In genomic region chr12:27524489-27524835, GRCh38 we compare ENCODE assay signal across 8 cellular contexts. TPM values are rescaled to one million over a fixed set of nuclear protein-coding genes. Genes with fewer than 3 reads are reported as not detected.
DNase-seq lines count a peak whose midpoint lies in the region; ATAC-seq and TF ChIP-seq lines count a peak whose summit lies in the region.

No MANE protein-coding gene starts in this region.

- in situ Hi-C loops in IMR-90 (cut with MboI; ENCODE audit: low sequenced_read_pairs) = no loop called here

- peak overlapping the region; percentile 79 for H3K56ac ChIP-seq in IMR-90 (ENCODE audit: extremely low read depth, insufficient read depth, low read length)

- WGBS in IMR-90 (ENCODE audit: extremely low coverage in 2 of 2, insufficient read length in 1 of 2), 2 experiments = no CpG with 5 or more reads among the region's 8 CpGs

- peak overlapping the region; percentile 98 for H3K4me3 Mint-ChIP-seq in CD8-positive, alpha-beta T cell
- peak overlapping the region; percentile 98 for H3K4me3 Mint-ChIP-seq in neural crest cell

- H3K4me3 ChIP-seq in CD8-positive, alpha-beta T cell (ENCODE audit: low read depth, low read length) = peak overlapping the region; percentile 89
- H3K4me3 ChIP-seq in IMR-90 (ENCODE audit: insufficient read depth, low read depth, low read length) (peak overlapping the region; percentile 84), coronary artery (peak overlapping the region; percentile 92)

- H2BK20ac ChIP-seq in IMR-90 (ENCODE audit: low read depth, low read length) = no peak overlapping the region

- intact Hi-C loops in CD8-positive, alpha-beta T cell (cut with DNase I, micrococcal nuclease) = loop anchor here (2.0 to 10.0 kb wide), 7 partner anchors 186 to 670 kb away; partner anchors contain the start of genes MRPS35 (in 2 of the 2), STK38L (in 2 of the 2), CCDC91 (in 1 of the 2) and FGFR1OP2 (in 1 of the 2)
- intact Hi-C loops in IMR-90 (cut with micrococcal nuclease) = loop anchor here (1.0 to 5.0 kb wide), 4 partner anchors 18 to 182 kb away; no protein-coding TSS in a partner anchor

- H3K9ac ChIP-seq in IMR-90 (ENCODE audit: low read depth, low read length) = peak overlapping the region; percentile 78

- BruUV-seq in IMR-90 (replicated peaks; lab: Mats Ljungman, UMichigan) = TSS peak; percentile 37

- H3K14ac ChIP-seq in IMR-90 (replicated peaks; ENCODE audit: low read depth, low read length) = peak overlapping the region; percentile 96

- peaks cover 7% of the 10 kb centered on the region for H3K36me3 Mint-ChIP-seq in CD8-positive, alpha-beta T cell
- no peaks in the 10 kb centered on the region for H3K36me3 Mint-ChIP-seq in neural crest cell (ENCODE audit: low read depth)

- peak overlapping the region; percentile 62 for H4K5ac ChIP-seq in IMR-90 (ENCODE audit: low read depth, low read length)

- H3K27ac ChIP-seq in CD8-positive, alpha-beta T cell (ENCODE audit: low read depth, low read length) = no peak overlapping the region
- H3K27ac ChIP-seq in IMR-90 (ENCODE audit: insufficient read depth, low read length) = peak overlapping the region; percentile 89
- peak overlapping the region; percentile 90 to 96 for H3K27ac ChIP-seq in coronary artery

- H3K4me1 Mint-ChIP-seq in CD8-positive, alpha-beta T cell (ENCODE audit: low read depth) = peaks cover 24% of the 10 kb centered on the region
- peaks cover 46% of the 10 kb centered on the region for H3K4me1 Mint-ChIP-seq in neural crest cell

- POLR2A ChIA-PET in CD8-positive, alpha-beta T cell (lab: Charles Lee) = interaction anchor here (1.7 kb wide), 1 partner anchor 9 kb away, joined by 6 read pairs; no protein-coding TSS in a partner anchor
- POLR2A ChIA-PET in IMR-90 (lab: Charles Lee; ENCODE audit: unreplicated experiment) = interaction anchor here (0.8 kb wide), 1 partner anchor 17 kb away, joined by 3 read pairs; no protein-coding TSS in a partner anchor

- peak overlapping the region; percentile 89 for H3K4ac ChIP-seq in IMR-90 (ENCODE audit: low read depth, low read length)

- H3K27ac Mint-ChIP-seq in CD8-positive, alpha-beta T cell = no peak overlapping the region
- H3K27ac Mint-ChIP-seq in neural crest cell (ENCODE audit: unreplicated experiment) = peak overlapping the region; percentile 97

- no peaks in the 10 kb centered on the region for H3K27me3 ChIP-seq in CD8-positive, alpha-beta T cell (ENCODE audit: insufficient read depth, low read length)
- no peaks in the 10 kb centered on the region for H3K27me3 ChIP-seq in IMR-90 (ENCODE audit: control insufficient read depth, insufficient read depth, low read length)

- H3K4me1 ChIP-seq in CD8-positive, alpha-beta T cell (ENCODE audit: insufficient read depth, low read length) = peaks cover 14% of the 10 kb centered on the region
- peaks cover 10% of the 10 kb centered on the region for H3K4me1 ChIP-seq in IMR-90 (ENCODE audit: control insufficient read depth, insufficient read depth, low read length)

- no peak for ATAC-seq in CD8-positive, alpha-beta T cell
- ATAC-seq in IMR-90 (ENCODE audit: low read depth) (no peak), GM21390 (IDR thresholded peaks at IDR 0.05; ENCODE audit: unreplicated experiment) (no peak)

- H4K91ac ChIP-seq in IMR-90 (ENCODE audit: insufficient read depth, low read depth, low read length) = peak overlapping the region; percentile 68; the same call in 1 of the 2 replicates

- H4K8ac ChIP-seq in IMR-90 (ENCODE audit: low read depth in 2 of 2, low read length in 2 of 2) = peak overlapping the region; percentile 4 to 82; a peak in 1 of 4 replicates

- DNase-seq in CD8-positive, alpha-beta T cell = no peak
- DNase-seq in IMR-90 (no peak), coronary artery (ENCODE audit: low spot score) (no peak), neural crest cell (ENCODE audit: low read depth, low spot score) (no peak), NCI-H345 (lab: John Stamatoyannopoulos, UW) (no peak), SKM-1 (lab: John Stamatoyannopoulos, UW; ENCODE audit: unreplicated experiment) (no peak), NCI-H526 (lab: John Stamatoyannopoulos, UW) (no peak)

- dilution Hi-C loops in IMR-90 (cut with HindIII; ENCODE audit: low sequenced_read_pairs, unreplicated experiment) = no loop called here

- peak overlapping the region; percentile 96 for H2AFZ ChIP-seq in IMR-90 (replicated peaks; ENCODE audit: low read length, poor library complexity)

- H3K23ac ChIP-seq in IMR-90 (ENCODE audit: low read depth, low read length) = peak overlapping the region; percentile 79

- peaks cover 6% of the 10 kb centered on the region for H3K9me1 ChIP-seq in IMR-90 (ENCODE audit: insufficient read depth, low read length)

- CTCF ChIA-PET in CD8-positive, alpha-beta T cell (lab: Charles Lee) = interaction anchor here (0.6 kb wide), 1 partner anchor 11 kb away, joined by 3 read pairs; no protein-coding TSS in a partner anchor
- CTCF ChIA-PET in IMR-90 (lab: Yijun Ruan, JAX) = interaction anchor here (1.2 to 1.8 kb wide), 2 partner anchors 31 to 90 kb away, joined by 3 to 9 read pairs; no protein-coding TSS in a partner anchor

- TF ChIP-seq CTCF in CD8-positive, alpha-beta T cell (IDR thresholded peaks at IDR 0.05) = no peak
- TF ChIP-seq CTCF in IMR-90 (conservative IDR thresholded peaks at IDR 0.05; ENCODE audit: low read depth, low read length) = no peak
- no peak for TF ChIP-seq CTCF in coronary artery (IDR thresholded peaks at IDR 0.05)
- TF ChIP-seq CTCF in neural crest cell (conservative IDR thresholded peaks at IDR 0.05) = peak; percentile 38

- peak overlapping the region; percentile 97 for H2AK9ac ChIP-seq in IMR-90 (replicated peaks; ENCODE audit: low read depth, low read length, poor library complexity)

- peak overlapping the region; percentile 37; the same call in 1 of the 3 replicates for H2BK15ac ChIP-seq in IMR-90 (ENCODE audit: low read depth, low read length)

- peak overlapping the region; percentile 63 for H3K18ac ChIP-seq in IMR-90 (ENCODE audit: low read depth, low read length)

- H2AK5ac ChIP-seq in IMR-90 (ENCODE audit: low read depth, low read length) = peak overlapping the region; percentile 47; the same call in 1 of the 2 replicates

- H3K9me3 ChIP-seq in CD8-positive, alpha-beta T cell (ENCODE audit: low read length) = no peaks in the 10 kb centered on the region
- H3K9me3 ChIP-seq in IMR-90 (ENCODE audit: control insufficient read depth, insufficient read depth, low read length) = no peaks in the 10 kb centered on the region

- H3K79me1 ChIP-seq in IMR-90 (ENCODE audit: low read depth in 1 of 2, low read length in 2 of 2) = peaks cover 3 to 51% of the 10 kb centered on the region in 2 experiments; a peak in 2 of 4 replicates

- H2BK120ac ChIP-seq in IMR-90 (ENCODE audit: low read depth, low read length) = peak overlapping the region; percentile 70; the same call in 1 of the 2 replicates

- H4K20me1 ChIP-seq in IMR-90 (ENCODE audit: insufficient read depth, low read length) = peaks cover 5% of the 10 kb centered on the region; the same call in 1 of the 2 replicates

- peaks cover 6% of the 10 kb centered on the region for H3K27me3 Mint-ChIP-seq in CD8-positive, alpha-beta T cell (ENCODE audit: low read depth)
- no peaks in the 10 kb centered on the region for H3K27me3 Mint-ChIP-seq in neural crest cell (ENCODE audit: low read depth)

- no peak for TF ChIP-seq POLR2A in IMR-90 (IDR thresholded peaks at IDR 0.05; ENCODE audit: low read depth, low read length)

- no peaks in the 10 kb centered on the region for H3K36me3 ChIP-seq in CD8-positive, alpha-beta T cell (ENCODE audit: insufficient read depth, low read length)
- H3K36me3 ChIP-seq in IMR-90 (ENCODE audit: control insufficient read depth, insufficient read depth, low read length) = no peaks in the 10 kb centered on the region

- peak overlapping the region; percentile 79 for H3K4me2 ChIP-seq in IMR-90 (ENCODE audit: low read depth, low read length)

- H2BK5ac ChIP-seq in IMR-90 (ENCODE audit: low read depth, low read length, poor library complexity, severe bottlenecking) = peak overlapping the region; percentile 90

- TF ChIP-seq RAD21 in IMR-90 (IDR thresholded peaks at IDR 0.05; ENCODE audit: low read length) = no peak

- no peaks in the 10 kb centered on the region for H3K9me3 Mint-ChIP-seq in CD8-positive, alpha-beta T cell
- H3K9me3 Mint-ChIP-seq in neural crest cell = no peaks in the 10 kb centered on the region

TF ChIP-seq in IMR-90, 13 proteins besides CTCF, POLR2A, EP300 and RAD21:
- TF ChIP-seq NFE2L2 (IDR thresholded peaks at IDR 0.05; ENCODE audit: low read depth, low read length) (no peak), BHLHE40 (IDR thresholded peaks at IDR 0.05; ENCODE audit: low read depth, low read length) (no peak)
- TF ChIP-seq, protein P1, sequence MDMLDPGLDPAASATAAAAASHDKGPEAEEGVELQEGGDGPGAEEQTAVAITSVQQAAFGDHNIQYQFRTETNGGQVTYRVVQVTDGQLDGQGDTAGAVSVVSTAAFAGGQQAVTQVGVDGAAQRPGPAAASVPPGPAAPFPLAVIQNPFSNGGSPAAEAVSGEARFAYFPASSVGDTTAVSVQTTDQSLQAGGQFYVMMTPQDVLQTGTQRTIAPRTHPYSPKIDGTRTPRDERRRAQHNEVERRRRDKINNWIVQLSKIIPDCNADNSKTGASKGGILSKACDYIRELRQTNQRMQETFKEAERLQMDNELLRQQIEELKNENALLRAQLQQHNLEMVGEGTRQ (IDR thresholded peaks at IDR 0.05; ENCODE audit: low read depth, low read length) = no peak

RNA-seq across cellular contexts. Expression of gene PPFIBP1, which starts 0.5 kb away (rescaled TPM):
- total RNA-seq in CD8-positive, alpha-beta T cell = 1 to 10 TPM; 1.1 to 1.9 TPM
- total RNA-seq in IMR-90 (2012; rRNA removed) (72.2 and 78.6 TPM in 2 replicates), neural crest cell (47.5 and 49.2 TPM in 2 replicates)
- polyA plus RNA-seq in IMR-90 (2012; rRNA removed) = 27.5 and 30.4 TPM in 2 replicates
- polyA plus RNA-seq in IMR-90 (2012; cell fraction: cytosol; rRNA removed) = 6.9 and 9.1 TPM in 2 replicates
- 14.5 and 64.6 TPM in 2 replicates for polyA plus RNA-seq in IMR-90 (2012; cell fraction: nucleus; rRNA removed; ENCODE audit: low replicate concordance)

Comparison
In these comparisons a context has a peak if more than half of its experiments do, and no peak if none do; other contexts are left out.
1. RNA of gene PPFIBP1, which starts 0.5 kb away (total RNA-seq): 72.2 to 78.6 TPM in IMR-90 and 47.5 to 49.2 TPM in neural crest cell; 1.1 to 1.9 TPM in CD8-positive, alpha-beta T cell; every median in the first group is over 10 times any median in the second.
2. Peak in every context shown above with its lines, with median percentiles within 50 percentile points of each other: H3K4me3 ChIP-seq.